8 cellular contexts compared by ENCODE assay signal in the genomic region with DNA sequence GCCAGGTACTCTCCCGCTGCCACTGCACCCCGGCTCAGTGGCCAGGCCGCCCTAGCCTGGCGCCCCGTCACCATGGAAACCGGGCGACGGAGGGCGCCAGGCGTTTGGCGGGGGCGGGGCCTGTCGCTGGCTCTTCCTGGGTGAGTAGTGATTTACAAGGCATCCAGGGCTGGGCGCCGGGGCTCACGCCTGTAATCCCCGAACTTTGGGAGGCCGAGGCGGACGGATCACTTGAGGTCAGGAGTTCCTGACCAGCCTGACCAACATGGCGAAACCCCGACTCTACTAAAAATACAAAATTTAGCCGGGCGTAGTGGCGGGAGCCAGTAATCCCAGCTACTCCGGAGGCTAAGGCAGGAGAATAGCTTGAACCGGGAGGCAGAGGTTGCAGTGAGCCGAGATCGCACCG. TPM values are rescaled to one million over a fixed set of nuclear protein-coding genes. Genes with fewer than 3 reads are reported as not detected.
A peak's percentile ranks its signal among the peaks of the same experiment; 100 is the strongest.
DNase-seq lines count a peak whose midpoint lies in the region; ATAC-seq and TF ChIP-seq lines count a peak whose summit lies in the region.
"Not testable (repeated sequence)": the region's sequence is repeated elsewhere in the genome, so short reads cannot be mapped to it uniquely, and the experiment has no call there.

Gene CCDC74B, minus strand, starts transcription at position 107 of the 409 bp plus-strand sequence. CDS start 116 bp downstream, outside the sequence.

- H3K4me1 ChIP-seq in OCI-LY1 (ENCODE audit: insufficient read depth, low read length, severe bottlenecking) = not testable (repeated sequence)

- DNase-seq in Caki2 (ENCODE audit: low read depth) (peak; percentile 56), activated T-cell treated with anti-CD3 and anti-CD28 coated beads for 24 hours (ENCODE audit: low read depth) (peak; percentile 34), myocyte (ENCODE audit: low read depth) (peak; percentile 45)
- DNase-seq in epithelial cell of proximal tubule (ENCODE audit: low read depth) = not testable (repeated sequence)
- DNase-seq in stimulated activated CD8-positive, alpha-beta memory T cell treated with anti-CD3 and anti-CD28 coated beads, Interleukin-15, amount 100 ng/mL, for 48 hours (ENCODE audit: low read depth in 2 of 2) = peak; percentile 47 to 69

- not testable (repeated sequence) for H3K27me3 ChIP-seq in OCI-LY1 (ENCODE audit: insufficient read depth, low read length)

- not testable (repeated sequence) for H3K79me2 ChIP-seq in OCI-LY1 (ENCODE audit: insufficient read depth, low read length)

- ATAC-seq in GM21528 (IDR thresholded peaks at IDR 0.05; ENCODE audit: low FRiP score, unreplicated experiment) = peak; percentile 87
- peak; percentile 83 for ATAC-seq in HG03521 (IDR thresholded peaks at IDR 0.05; ENCODE audit: unreplicated experiment)

- peak within 1 kb of the TSS; percentile 43 for H3K4me3 ChIP-seq in OCI-LY1 (ENCODE audit: low read depth, low read length, poor library complexity, severe bottlenecking)
- H3K4me3 ChIP-seq in epithelial cell of proximal tubule (ENCODE audit: low read depth, low read length) = peak within 1 kb of the TSS; percentile 46

- not testable (repeated sequence) for H3F3A ChIP-seq in OCI-LY1 (ENCODE audit: insufficient read depth, low read length)

- not testable (repeated sequence) for H3K36me3 ChIP-seq in OCI-LY1 (ENCODE audit: insufficient read depth, low read length)

- not testable (repeated sequence) for H3K9me2 ChIP-seq in OCI-LY1 (ENCODE audit: low read depth, low read length)

- not testable (repeated sequence) for H4K20me1 ChIP-seq in OCI-LY1 (ENCODE audit: insufficient read depth, low read length)

- in situ Hi-C loops in Caki2 (cut with HindIII; ENCODE audit: low pct_unique_long_range_greater_than_20kb, low sequenced_read_pairs) = not testable (repeated sequence)

- H3K9me3 ChIP-seq in OCI-LY1 (ENCODE audit: low read length) = not testable (repeated sequence)

- not testable (repeated sequence) for H2AFZ ChIP-seq in OCI-LY1 (ENCODE audit: low read length)

- not testable (repeated sequence) for TF ChIP-seq CTCF in OCI-LY1 (IDR thresholded peaks at IDR 0.05; ENCODE audit: low read length); epithelial cell of proximal tubule (conservative IDR thresholded peaks at IDR 0.05; ENCODE audit: low read depth, low read length)

- peak within 1 kb of the TSS; percentile 61 for H3K4me2 ChIP-seq in OCI-LY1 (ENCODE audit: low read length)

- peak within 1 kb of the TSS; percentile 26; the same call in 1 of the 2 replicates for H3K9ac ChIP-seq in OCI-LY1 (ENCODE audit: low read length)

- H3K27ac ChIP-seq in OCI-LY1 (ENCODE audit: low read depth, low read length, poor library complexity, severe bottlenecking) = not testable (repeated sequence)

RNA-seq across cellular contexts. Expression of gene CCDC74B, which starts in this region (rescaled TPM):
- 19.9 and 37.3 TPM in 2 replicates for total RNA-seq in Caki2 (2014; rRNA removed; shearing (Covaris generic); ENCODE audit: low replicate concordance)
- total RNA-seq in epithelial cell of proximal tubule (2.1 and 5.6 TPM in 2 replicates), myocyte (3.5 and 9.8 TPM in 2 replicates)
- polyA plus RNA-seq in myocyte (2012) = 2.5 TPM
